ENCODE assay signal across 1 cellular context in the genomic region with DNA sequence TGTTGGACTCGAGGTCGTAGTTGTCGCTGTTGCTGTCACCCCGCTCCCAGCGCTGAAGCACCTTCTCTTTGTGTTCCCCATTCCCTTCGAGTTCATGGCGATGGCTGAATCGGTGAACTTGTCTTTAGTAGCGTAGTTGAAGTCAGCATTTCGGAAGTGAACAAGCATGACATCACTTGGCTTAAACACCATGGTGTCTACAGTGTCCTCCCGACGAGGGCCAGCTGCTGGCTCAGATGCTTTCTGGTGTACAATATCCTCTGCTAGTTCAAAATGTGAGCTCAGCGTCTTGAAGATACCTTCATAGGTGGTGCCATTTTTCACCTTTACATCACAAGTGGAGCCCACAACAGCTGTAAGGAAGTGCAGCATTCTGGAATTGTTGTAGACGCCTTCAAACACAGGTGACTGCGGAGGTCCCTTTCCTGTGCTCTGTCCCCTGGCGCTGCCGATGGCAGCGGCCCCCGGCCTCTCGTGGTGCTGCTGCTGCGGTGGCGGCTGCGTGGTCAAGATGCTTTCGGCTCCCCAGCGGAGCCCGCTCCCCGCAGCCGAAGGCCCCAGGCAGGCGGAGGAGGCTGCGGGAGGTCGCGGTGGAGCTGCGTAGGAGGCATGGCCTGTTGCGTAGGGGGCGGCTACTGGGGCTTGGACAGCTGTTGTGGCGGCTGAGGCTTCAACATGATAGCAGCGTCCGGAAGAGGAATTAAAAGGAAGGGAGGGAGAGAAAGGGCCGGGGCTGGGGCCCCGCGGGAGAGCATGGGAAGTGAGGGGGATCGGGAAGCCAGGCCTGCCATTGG.
TF ChIP-seq lines count a peak whose summit lies in the region.

No MANE protein-coding gene starts in this region.

TF ChIP-seq in IMR-90, 13 proteins besides CTCF, POLR2A, EP300 and RAD21 (continued from another document):
- TF ChIP-seq CHD1 (IDR thresholded peaks at IDR 0.05; ENCODE audit: low read depth, low read length) (no peak), MXI1 (IDR thresholded peaks at IDR 0.05; ENCODE audit: borderline replicate concordance, low read depth, low read length) (no peak), RCOR1 (IDR thresholded peaks at IDR 0.05; ENCODE audit: insufficient replicate concordance, low read length) (no peak), NFE2L2 (IDR thresholded peaks at IDR 0.05; ENCODE audit: low read depth, low read length) (no peak), FOS (IDR thresholded peaks at IDR 0.05; ENCODE audit: low read depth, low read length) (no peak), ELK1 (IDR thresholded peaks at IDR 0.05; ENCODE audit: borderline replicate concordance, low read depth, low read length) (no peak)
- TF ChIP-seq, protein P1, sequence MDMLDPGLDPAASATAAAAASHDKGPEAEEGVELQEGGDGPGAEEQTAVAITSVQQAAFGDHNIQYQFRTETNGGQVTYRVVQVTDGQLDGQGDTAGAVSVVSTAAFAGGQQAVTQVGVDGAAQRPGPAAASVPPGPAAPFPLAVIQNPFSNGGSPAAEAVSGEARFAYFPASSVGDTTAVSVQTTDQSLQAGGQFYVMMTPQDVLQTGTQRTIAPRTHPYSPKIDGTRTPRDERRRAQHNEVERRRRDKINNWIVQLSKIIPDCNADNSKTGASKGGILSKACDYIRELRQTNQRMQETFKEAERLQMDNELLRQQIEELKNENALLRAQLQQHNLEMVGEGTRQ (IDR thresholded peaks at IDR 0.05; ENCODE audit: low read depth, low read length): no peak
